19 cellular contexts compared by ENCODE assay signal in the genomic region with DNA sequence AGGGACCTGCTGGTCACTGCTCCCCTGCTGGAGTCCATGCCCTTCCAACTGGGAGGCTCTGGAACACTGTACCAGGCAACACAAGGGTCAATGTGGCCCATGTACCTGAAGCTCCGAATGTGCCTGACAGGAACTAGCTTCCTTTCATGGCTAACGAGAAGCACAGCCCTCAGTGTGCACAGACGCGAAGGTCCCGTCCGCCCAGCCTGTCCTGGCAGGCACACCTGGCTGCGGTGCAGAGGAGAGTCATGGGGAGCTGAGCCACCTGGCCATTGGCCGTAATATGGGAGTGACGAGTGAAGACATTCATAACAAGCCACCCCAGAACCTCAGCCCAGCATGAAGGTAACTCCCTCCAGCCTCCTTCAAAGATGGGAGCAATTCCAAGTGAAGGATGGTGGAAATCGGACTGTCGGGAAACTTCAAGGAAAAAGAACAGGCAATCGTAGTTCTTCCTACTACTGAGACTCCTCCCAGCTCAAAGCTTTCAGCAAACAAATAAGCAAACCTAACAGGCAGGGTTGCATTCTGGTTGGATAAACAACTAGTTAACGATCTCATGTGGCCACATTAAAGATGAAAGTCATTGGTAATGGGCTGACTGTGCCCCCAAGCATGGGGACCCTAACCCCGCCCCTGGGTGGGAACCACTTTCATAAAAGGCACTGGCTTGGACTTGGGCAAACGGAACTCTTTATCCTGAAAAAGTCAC. TPM values are rescaled to one million over a fixed set of nuclear protein-coding genes. Genes with fewer than 3 reads are reported as not detected.
DNase-seq lines count a peak whose midpoint lies in the region; ATAC-seq, FAIRE-seq and TF ChIP-seq lines count a peak whose summit lies in the region.
"Had no signal": no experiment of that assay in that cellular context is flagged by ENCODE, and none has a peak within 500 bp of the region (broad histone marks: within the 10 kb centered on the region; RNA-seq: fewer than 3 reads in every experiment).

No MANE protein-coding gene starts in this region.

- H4K20me1 ChIP-seq in OCI-LY1 (ENCODE audit: insufficient read depth, low read length), result no peaks in the 10 kb centered on the region

- H3K79me1 ChIP-seq in trophoblast cell (ENCODE audit: low read length), result no peaks in the 10 kb centered on the region

- peak overlapping the region; percentile 57 for H3K4me3 Mint-ChIP-seq in endothelial cell (ENCODE audit: unreplicated experiment)
- H3K4me3 Mint-ChIP-seq: activated CD8-positive, alpha-beta T cell treated with anti-CD3 and anti-CD28 coated beads for 36 hours had no signal

- H3K9me3 Mint-ChIP-seq in endothelial cell (ENCODE audit: unreplicated experiment), result no peaks in the 10 kb centered on the region
- H3K9me3 Mint-ChIP-seq: activated CD8-positive, alpha-beta T cell treated with anti-CD3 and anti-CD28 coated beads for 36 hours; IgD-negative memory B cell had no signal

- intact Hi-C loops in upper lobe of right lung (cut with DNase I), result no loop called here

- no peaks in the 10 kb centered on the region for H3F3A ChIP-seq in OCI-LY1 (ENCODE audit: insufficient read depth, low read length)

- H2AFZ ChIP-seq in OCI-LY1 (ENCODE audit: low read length) (no peak overlapping the region), trophoblast cell (ENCODE audit: insufficient read depth, low read length, poor library complexity) (no peak overlapping the region)

- H3K9me3 ChIP-seq in OCI-LY1 (ENCODE audit: low read length) (no peaks in the 10 kb centered on the region), trophoblast cell (ENCODE audit: insufficient read depth, low read depth, low read length) (peaks cover 3% of the 10 kb centered on the region), upper lobe of left lung (no peaks in the 10 kb centered on the region), upper lobe of right lung (no peaks in the 10 kb centered on the region)
- H3K9me3 ChIP-seq: BLaER1 treated with 17β-estradiol and CSF1 and Interleukin-3, amounts not matched to agents 10 nM and 100 nM; gastroesophageal sphincter; ovary; thoracic aorta had no signal

- peaks cover 33% of the 10 kb centered on the region for H3K4me1 ChIP-seq in OCI-LY1 (ENCODE audit: insufficient read depth, low read length, severe bottlenecking)
- peaks cover 13 to 18% of the 10 kb centered on the region in 2 experiments for H3K4me1 ChIP-seq in trophoblast cell (ENCODE audit: control insufficient read depth in 1 of 2, insufficient read depth in 2 of 2, low read length in 2 of 2)
- H3K4me1 ChIP-seq in upper lobe of left lung, result peaks cover 4 to 38% (median 9%) of the 10 kb centered on the region in 4 donors
- H3K4me1 ChIP-seq in upper lobe of right lung, result peaks cover 16% of the 10 kb centered on the region

- TF ChIP-seq EP300 in upper lobe of left lung (IDR thresholded peaks at IDR 0.05), result no peak

- no peak overlapping the region for H4K91ac ChIP-seq in trophoblast cell (ENCODE audit: low read depth, low read length)

- H2AK5ac ChIP-seq in trophoblast cell (ENCODE audit: low read length), result no peak overlapping the region

- no peaks in the 10 kb centered on the region for H3K9me2 ChIP-seq in OCI-LY1 (ENCODE audit: low read depth, low read length)

- peaks cover 30% of the 10 kb centered on the region for H3K36me3 ChIP-seq in OCI-LY1 (ENCODE audit: insufficient read depth, low read length)
- peaks cover 24 to 30% of the 10 kb centered on the region in 2 experiments for H3K36me3 ChIP-seq in trophoblast cell (ENCODE audit: control insufficient read depth in 1 of 2, insufficient read depth in 2 of 2, low read length in 2 of 2)
- H3K36me3 ChIP-seq in upper lobe of left lung, result peaks cover 12 to 39% (median 22%) of the 10 kb centered on the region in 4 donors
- peaks cover 21% of the 10 kb centered on the region for H3K36me3 ChIP-seq in upper lobe of right lung
- H3K36me3 ChIP-seq: ovary had no signal

- TF ChIP-seq CTCF in OCI-LY1 (IDR thresholded peaks at IDR 0.05; ENCODE audit: low read length) (no peak), endothelial cell (IDR thresholded peaks at IDR 0.05; ENCODE audit: unreplicated experiment) (no peak), upper lobe of left lung (IDR thresholded peaks at IDR 0.05) (no peak), upper lobe of right lung (IDR thresholded peaks at IDR 0.05) (no peak)

- no peak overlapping the region for H2BK12ac ChIP-seq in trophoblast cell (ENCODE audit: low read length)

- H3K18ac ChIP-seq in trophoblast cell (ENCODE audit: low read length), result peak overlapping the region; percentile 35

- ATAC-seq in upper lobe of left lung (ENCODE audit: low FRiP score in 2 of 2) (no peak), upper lobe of right lung (no peak), HG02970 (IDR thresholded peaks at IDR 0.05; ENCODE audit: low FRiP score, unreplicated experiment) (no peak)
- ATAC-seq: activated CD8-positive, alpha-beta T cell treated with anti-CD3 and anti-CD28 coated beads for 36 hours; gastroesophageal sphincter had no signal

- H3K9ac ChIP-seq in OCI-LY1 (ENCODE audit: low read length) (peak overlapping the region; percentile 56; the same call in 1 of the 2 replicates), trophoblast cell (ENCODE audit: low read length) (no peak overlapping the region)
- H3K9ac ChIP-seq: BLaER1 treated with 17β-estradiol and CSF1 and Interleukin-3, amounts not matched to agents 10 nM and 100 nM had no signal

- H4K12ac ChIP-seq in trophoblast cell (ENCODE audit: low read depth, low read length), result no peak overlapping the region

- H2BK120ac ChIP-seq in trophoblast cell (ENCODE audit: insufficient read depth, low read length, poor library complexity), result no peak overlapping the region

- FAIRE-seq in GM12891 (lab: Jason Lieb, UNC), result peak; percentile 74
- FAIRE-seq: astrocyte had no signal

- H3K4me3 ChIP-seq in OCI-LY1 (ENCODE audit: low read depth, low read length, poor library complexity, severe bottlenecking) (peak overlapping the region; percentile 47), trophoblast cell (ENCODE audit: low read depth, low read length) (no peak overlapping the region), upper lobe of left lung (no peak overlapping the region), upper lobe of right lung (no peak overlapping the region)
- H3K4me3 ChIP-seq: BLaER1 treated with 17β-estradiol and CSF1 and Interleukin-3, amounts not matched to agents 10 nM and 100 nM; gastroesophageal sphincter; ovary; SK-N-MC; thoracic aorta had no signal

- H3K27ac ChIP-seq in OCI-LY1 (ENCODE audit: low read depth, low read length, poor library complexity, severe bottlenecking) (peak overlapping the region; percentile 89), trophoblast cell (ENCODE audit: low read depth, low read length) (no peak overlapping the region), upper lobe of left lung (no peak overlapping the region), upper lobe of right lung (no peak overlapping the region)
- H3K27ac ChIP-seq: BLaER1 treated with 17β-estradiol and CSF1 and Interleukin-3, amounts not matched to agents 10 nM and 100 nM; gastroesophageal sphincter; ovary; SK-N-MC; thoracic aorta had no signal

- DNase-seq in GM12891 (ENCODE audit: insufficient read length, low spot score), result no peak
- DNase-seq in endothelial cell (ENCODE audit: low spot score), result no peak
- no peak for DNase-seq in trophoblast cell
- no peak for DNase-seq in upper lobe of left lung
- no peak for DNase-seq in stimulated activated CD4-positive, alpha-beta T cell treated with anti-CD3 and anti-CD28 coated beads, Interleukin-4, amount 100 ng/mL, for 24 hours
- no peak for DNase-seq in upper lobe of right lung
- DNase-seq: activated CD8-positive, alpha-beta T cell treated with anti-CD3 and anti-CD28 coated beads for 36 hours; effector CD8-positive, alpha-beta T cell; midbrain; NCI-H1092; ovary had no signal

- H3K27me3 ChIP-seq in OCI-LY1 (ENCODE audit: insufficient read depth, low read length) (no peaks in the 10 kb centered on the region), trophoblast cell (ENCODE audit: insufficient read depth, low read length) (no peaks in the 10 kb centered on the region), upper lobe of left lung (no peaks in the 10 kb centered on the region), upper lobe of right lung (no peaks in the 10 kb centered on the region)
- H3K27me3 ChIP-seq: BLaER1 treated with 17β-estradiol and CSF1 and Interleukin-3, amounts not matched to agents 10 nM and 100 nM; gastroesophageal sphincter; ovary had no signal

- peak overlapping the region; percentile 75 for H3K27ac Mint-ChIP-seq in endothelial cell (ENCODE audit: unreplicated experiment)
- H3K27ac Mint-ChIP-seq: activated CD8-positive, alpha-beta T cell treated with anti-CD3 and anti-CD28 coated beads for 36 hours had no signal

- no CpG with 5 or more reads among the region's 15 CpGs for WGBS in trophoblast cell (ENCODE audit: extremely low coverage, insufficient coverage, insufficient read length)
- 88 to 90% methylated on average over 15 of the region's 15 CpGs for WGBS in upper lobe of left lung, 2 donors

- peaks cover 39% of the 10 kb centered on the region for H3K4me1 Mint-ChIP-seq in endothelial cell (ENCODE audit: unreplicated experiment)

- H3K27me3 Mint-ChIP-seq in endothelial cell (ENCODE audit: unreplicated experiment), result peaks cover 12% of the 10 kb centered on the region
- H3K27me3 Mint-ChIP-seq: activated CD8-positive, alpha-beta T cell treated with anti-CD3 and anti-CD28 coated beads for 36 hours; IgD-negative memory B cell had no signal

- H3K14ac ChIP-seq in trophoblast cell (ENCODE audit: low read length), result no peak overlapping the region

- TF ChIP-seq POLR2A in GM12891 (IDR thresholded peaks at IDR 0.05; ENCODE audit: low read depth, low read length), result no peak
- no peak for TF ChIP-seq POLR2A in upper lobe of left lung (IDR thresholded peaks at IDR 0.05)

- no peak overlapping the region for H3K23ac ChIP-seq in trophoblast cell (ENCODE audit: low read length)

- peaks cover 26% of the 10 kb centered on the region for H3K36me3 Mint-ChIP-seq in endothelial cell (ENCODE audit: low read depth, unreplicated experiment)

- no peak overlapping the region for H4K8ac ChIP-seq in trophoblast cell (ENCODE audit: low read depth, low read length)

- no peak overlapping the region for H2BK5ac ChIP-seq in trophoblast cell (ENCODE audit: low read depth, low read length, poor library complexity)

- H3K4me2 ChIP-seq in OCI-LY1 (ENCODE audit: low read length), result peak overlapping the region; percentile 62
- H3K4me2 ChIP-seq in trophoblast cell (ENCODE audit: low read length), result no peak overlapping the region

- H3K4ac ChIP-seq in trophoblast cell (ENCODE audit: low read depth, low read length), result peak overlapping the region; percentile 42

- peaks cover 23% of the 10 kb centered on the region for H3K79me2 ChIP-seq in OCI-LY1 (ENCODE audit: insufficient read depth, low read length)
- H3K79me2 ChIP-seq in trophoblast cell (ENCODE audit: control insufficient read depth, insufficient read depth, low read length, poor library complexity), result peaks cover 7% of the 10 kb centered on the region

RNA-seq across cellular contexts. Expression of gene TMEM11, which starts 13.2 kb away (rescaled TPM):
- 21.1 TPM for polyA plus RNA-seq in GM12891 (2012; ENCODE audit: low read depth, missing spikeins)
- total RNA-seq in endothelial cell (ENCODE audit: unreplicated experiment) (36.9 TPM), upper lobe of left lung (10 to 100 TPM; 13.0 to 38.9 (median 21.6) TPM), upper lobe of right lung (24.2 TPM)
- polyA plus RNA-seq in trophoblast cell (2013), result 41.4 and 42.5 TPM in 2 replicates

RNA-seq across cellular contexts. Expression of gene NATD1, which starts 52.5 kb away (rescaled TPM):
- polyA plus RNA-seq in GM12891 (2012; ENCODE audit: low read depth, missing spikeins), result 0.59 TPM
- total RNA-seq in endothelial cell (ENCODE audit: unreplicated experiment) (30.3 TPM), upper lobe of left lung (10 to 100 TPM; 11.2 to 32.5 (median 16.1) TPM), upper lobe of right lung (19.5 TPM)
- polyA plus RNA-seq in trophoblast cell (2013), result 30.2 and 32.0 TPM in 2 replicates
